ENCODE assay signal across 8 cellular contexts in the genomic region with DNA sequence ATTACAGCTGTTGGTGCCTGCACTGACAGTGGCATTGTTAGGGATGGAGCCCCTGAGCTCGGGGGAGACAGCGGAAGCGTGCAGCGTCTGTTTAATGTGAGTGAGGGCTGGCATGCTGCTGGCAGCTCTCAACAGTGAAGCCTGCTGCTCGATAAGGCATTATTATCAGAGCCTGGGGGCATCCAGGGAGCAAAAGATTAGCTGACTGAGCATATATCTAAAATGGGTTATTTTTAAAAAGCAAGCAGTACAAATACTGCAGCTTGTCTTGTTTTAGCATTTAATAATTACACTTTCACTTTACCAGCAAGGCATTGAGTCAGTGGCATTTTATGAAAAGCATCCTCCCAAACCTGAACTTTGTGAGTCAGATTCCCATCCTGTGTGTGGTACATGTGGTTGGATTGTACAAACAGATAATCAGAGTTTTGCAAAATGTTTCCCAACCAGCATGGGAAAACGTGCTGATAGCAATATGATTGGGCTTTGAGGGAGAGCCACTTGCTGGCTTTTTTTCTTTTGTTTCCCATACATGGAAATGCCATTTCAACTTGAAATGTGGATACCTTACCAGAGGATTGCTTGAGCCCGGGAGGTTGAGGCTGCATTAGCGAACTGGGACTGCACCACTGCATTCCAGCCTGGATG.
DNase-seq lines count a peak whose midpoint lies in the region; ATAC-seq and TF ChIP-seq lines count a peak whose summit lies in the region.

No MANE protein-coding gene starts in this region.

- peak; percentile 96 for DNase-seq in NCI-H226
- DNase-seq in adipocyte (ENCODE audit: low read depth) = peak; percentile 95
- peak; percentile 56 for DNase-seq in left ventricle myocardium inferior
- DNase-seq in stimulated activated CD4-positive, alpha-beta T cell treated with anti-CD3 and anti-CD28 coated beads, Interleukin-4, amount 100 ng/mL, for 24 hours = peak; percentile 58

- no peak for TF ChIP-seq CTCF in left ventricle myocardium inferior (IDR thresholded peaks at IDR 0.05; ENCODE audit: borderline replicate concordance)

- H3K27me3 ChIP-seq in adipocyte (replicated peaks; ENCODE audit: control insufficient read depth, insufficient read depth, low read length) (no peaks in the 10 kb centered on the region), left ventricle myocardium inferior (ENCODE audit: low read depth) (no peaks in the 10 kb centered on the region)

- H3K4me1 ChIP-seq in adipocyte (ENCODE audit: control insufficient read depth, insufficient read depth, low read length) (peaks cover 79% of the 10 kb centered on the region), left ventricle myocardium inferior (peaks cover 97% of the 10 kb centered on the region)

- peak overlapping the region; percentile 87 for H3K9ac ChIP-seq in adipocyte (ENCODE audit: low read length)

- H3K36me3 ChIP-seq in adipocyte (ENCODE audit: control insufficient read depth, insufficient read depth, low read length, severe bottlenecking) = no peaks in the 10 kb centered on the region
- H3K36me3 ChIP-seq in left ventricle myocardium inferior = no peaks in the 10 kb centered on the region

- peak overlapping the region; percentile 90 for H3K27ac ChIP-seq in left ventricle myocardium inferior (replicated peaks)

- ATAC-seq in GM18907 (IDR thresholded peaks at IDR 0.05; ENCODE audit: unreplicated experiment) (peak; percentile 34), HG03039 (IDR thresholded peaks at IDR 0.05; ENCODE audit: unreplicated experiment) (no peak), GM19397 (IDR thresholded peaks at IDR 0.05; ENCODE audit: unreplicated experiment) (no peak), HG03025 (IDR thresholded peaks at IDR 0.05; ENCODE audit: low FRiP score, unreplicated experiment) (no peak)

- intact Hi-C loops in left ventricle myocardium inferior (cut with micrococcal nuclease) = no loop called here

- H3K4me3 ChIP-seq in adipocyte (ENCODE audit: low read length) = peak overlapping the region; percentile 72
- H3K4me3 ChIP-seq in left ventricle myocardium inferior = peak overlapping the region; percentile 52

- H3K9me3 ChIP-seq in adipocyte (ENCODE audit: control insufficient read depth, low read length) (no peaks in the 10 kb centered on the region), left ventricle myocardium inferior (replicated peaks) (no peaks in the 10 kb centered on the region)
